In genomic region chr14:99270491-99271287, GRCh38 we compare ENCODE assay signal across 9 cellular contexts. TPM values are rescaled to one million over a fixed set of nuclear protein-coding genes. Genes with fewer than 3 reads are reported as not detected.
DNase-seq lines count a peak whose midpoint lies in the region; ATAC-seq and TF ChIP-seq lines count a peak whose summit lies in the region.
"Had no signal": no experiment of that assay in that cellular context is flagged by ENCODE, and none has a peak within 500 bp of the region (broad histone marks: within the 10 kb centered on the region; RNA-seq: fewer than 3 reads in every experiment).

No MANE protein-coding gene starts in this region.

- in situ Hi-C loops in ACHN (cut with HindIII; ENCODE audit: low pct_ligation_motif_present, low pct_unique_long_range_greater_than_20kb, low sequenced_read_pairs): no loop called here

- peak overlapping the region; percentile 53 for H3K4me3 ChIP-seq in AG04449 (ENCODE audit: low read depth, low read length)
- peak overlapping the region; percentile 16; the same call in 1 of the 2 replicates for H3K4me3 ChIP-seq in HL-60 (replicated peaks; ENCODE audit: insufficient read depth, low read length)
- H3K4me3 ChIP-seq in kidney epithelial cell (ENCODE audit: low read depth, low read length): peak overlapping the region; percentile 46

- H3K27ac Mint-ChIP-seq in activated T-helper 2 cell treated with anti-CD3 and anti-CD28 coated beads, Interferon-gamma antibody, Interleukin-2, Interleukin-4, amounts not matched to agents 10 μg/mL and 5 μg/mL and 100 μg/mL, durations not matched to agents 14 hours and 24 hours and 36 hours: peak overlapping the region; percentile 31
- H3K27ac Mint-ChIP-seq in type B pancreatic cell: peak overlapping the region; percentile 90
- H3K27ac Mint-ChIP-seq: dendritic cell treated with granulocyte-macrophage colony-stimulating factor and Interleukin-4, amounts not matched to agents 40 ng/mL and 50 ng/mL, for 4 days had no signal

- peaks cover 4% of the 10 kb centered on the region for H3K27me3 Mint-ChIP-seq in activated T-helper 2 cell treated with anti-CD3 and anti-CD28 coated beads, Interferon-gamma antibody, Interleukin-2, Interleukin-4, amounts not matched to agents 10 μg/mL and 5 μg/mL and 100 μg/mL, durations not matched to agents 14 hours and 24 hours and 36 hours (ENCODE audit: low read depth)
- peaks cover 61% of the 10 kb centered on the region for H3K27me3 Mint-ChIP-seq in type B pancreatic cell

- intact Hi-C loops in activated T-helper 2 cell treated with anti-CD3 and anti-CD28 coated beads, Interferon-gamma antibody, Interleukin-2, Interleukin-4, amounts not matched to agents 10 μg/mL and 5 μg/mL and 100 μg/mL, durations not matched to agents 14 hours and 24 hours and 36 hours (cut with micrococcal nuclease): loop anchor here (5.0 kb wide), 4 partner anchors 797 to 1563 kb away; partner anchors contain the start of gene EVL

- H3K36me3 ChIP-seq in kidney epithelial cell (ENCODE audit: control insufficient read depth, insufficient read depth, low read length): no peaks in the 10 kb centered on the region

- H3K4me3 Mint-ChIP-seq in activated T-helper 2 cell treated with anti-CD3 and anti-CD28 coated beads, Interferon-gamma antibody, Interleukin-2, Interleukin-4, amounts not matched to agents 10 μg/mL and 5 μg/mL and 100 μg/mL, durations not matched to agents 14 hours and 24 hours and 36 hours (ENCODE audit: low read depth): peak overlapping the region; percentile 93
- peak overlapping the region; percentile 93 for H3K4me3 Mint-ChIP-seq in type B pancreatic cell
- H3K4me3 Mint-ChIP-seq: dendritic cell treated with granulocyte-macrophage colony-stimulating factor and Interleukin-4, amounts not matched to agents 40 ng/mL and 50 ng/mL, for 4 days had no signal

- no peak for ATAC-seq in HG02981 (IDR thresholded peaks at IDR 0.05; ENCODE audit: unreplicated experiment)

- no peak overlapping the region for H3K27ac ChIP-seq in HL-60 (replicated peaks)

- H3K36me3 Mint-ChIP-seq in activated T-helper 2 cell treated with anti-CD3 and anti-CD28 coated beads, Interferon-gamma antibody, Interleukin-2, Interleukin-4, amounts not matched to agents 10 μg/mL and 5 μg/mL and 100 μg/mL, durations not matched to agents 14 hours and 24 hours and 36 hours (ENCODE audit: low read depth): peaks cover 30% of the 10 kb centered on the region
- no peaks in the 10 kb centered on the region for H3K36me3 Mint-ChIP-seq in type B pancreatic cell

- TF ChIP-seq CTCF in AG04449 (IDR thresholded peaks at IDR 0.05; ENCODE audit: insufficient read depth, low read length, missing control alignments) (no peak), HL-60 (IDR thresholded peaks at IDR 0.05; ENCODE audit: insufficient read depth, low read length) (no peak), kidney epithelial cell (IDR thresholded peaks at IDR 0.05; ENCODE audit: insufficient read depth, low read length, poor library complexity, severe bottlenecking) (no peak), type B pancreatic cell (conservative IDR thresholded peaks at IDR 0.05) (no peak)

- DNase-seq in AG04449 (ENCODE audit: low read depth, low spot score): no peak
- no peak for DNase-seq in HL-60 (ENCODE audit: low read depth in 1 of 2, low spot score in 1 of 2)
- no peak for DNase-seq in activated T-helper 2 cell treated with anti-CD3 and anti-CD28 coated beads, Interferon-gamma antibody, Interleukin-2, Interleukin-4, amounts not matched to agents 10 μg/mL and 5 μg/mL and 100 μg/mL, durations not matched to agents 14 hours and 24 hours and 36 hours (ENCODE audit: low spot score)
- DNase-seq in kidney epithelial cell (ENCODE audit: low read depth): no peak
- DNase-seq in type B pancreatic cell (ENCODE audit: extremely low spot score, unreplicated experiment): no peak
- no peak for DNase-seq in HCEC 1CT
- DNase-seq in ACHN: no peak

- H3K27me3 ChIP-seq in HL-60 (ENCODE audit: insufficient read depth, poor library complexity, severe bottlenecking) (peaks cover 74% of the 10 kb centered on the region), kidney epithelial cell (ENCODE audit: control insufficient read depth, insufficient read depth, low read length) (peaks cover 41% of the 10 kb centered on the region)

- peaks cover 44% of the 10 kb centered on the region for H3K4me1 Mint-ChIP-seq in activated T-helper 2 cell treated with anti-CD3 and anti-CD28 coated beads, Interferon-gamma antibody, Interleukin-2, Interleukin-4, amounts not matched to agents 10 μg/mL and 5 μg/mL and 100 μg/mL, durations not matched to agents 14 hours and 24 hours and 36 hours (ENCODE audit: low read depth)
- H3K4me1 Mint-ChIP-seq in type B pancreatic cell (ENCODE audit: unreplicated experiment): peaks cover 46% of the 10 kb centered on the region

- H3K9me3 Mint-ChIP-seq in activated T-helper 2 cell treated with anti-CD3 and anti-CD28 coated beads, Interferon-gamma antibody, Interleukin-2, Interleukin-4, amounts not matched to agents 10 μg/mL and 5 μg/mL and 100 μg/mL, durations not matched to agents 14 hours and 24 hours and 36 hours: no peaks in the 10 kb centered on the region
- H3K9me3 Mint-ChIP-seq in type B pancreatic cell: no peaks in the 10 kb centered on the region
- H3K9me3 Mint-ChIP-seq: dendritic cell treated with granulocyte-macrophage colony-stimulating factor and Interleukin-4, amounts not matched to agents 40 ng/mL and 50 ng/mL, for 4 days had no signal

- CTCF ChIA-PET in AG04449 (lab: Yijun Ruan, JAX): no interaction called here

- POLR2A ChIA-PET in AG04449 (lab: Yijun Ruan, JAX): no interaction called here

RNA-seq across cellular contexts. Expression of gene BCL11B, which starts 1.3 kb away (rescaled TPM):
- total RNA-seq in activated T-helper 2 cell treated with anti-CD3 and anti-CD28 coated beads, Interferon-gamma antibody, Interleukin-2, Interleukin-4, amounts not matched to agents 10 μg/mL and 5 μg/mL and 100 μg/mL, durations not matched to agents 14 hours and 24 hours and 36 hours: 34.1 and 34.9 TPM in 2 replicates
- total RNA-seq in kidney epithelial cell (2.1 and 2.3 TPM in 2 replicates), type B pancreatic cell (ENCODE audit: low replicate concordance) (11.4 and 32.0 TPM in 2 replicates)
